In the genomic region with DNA sequence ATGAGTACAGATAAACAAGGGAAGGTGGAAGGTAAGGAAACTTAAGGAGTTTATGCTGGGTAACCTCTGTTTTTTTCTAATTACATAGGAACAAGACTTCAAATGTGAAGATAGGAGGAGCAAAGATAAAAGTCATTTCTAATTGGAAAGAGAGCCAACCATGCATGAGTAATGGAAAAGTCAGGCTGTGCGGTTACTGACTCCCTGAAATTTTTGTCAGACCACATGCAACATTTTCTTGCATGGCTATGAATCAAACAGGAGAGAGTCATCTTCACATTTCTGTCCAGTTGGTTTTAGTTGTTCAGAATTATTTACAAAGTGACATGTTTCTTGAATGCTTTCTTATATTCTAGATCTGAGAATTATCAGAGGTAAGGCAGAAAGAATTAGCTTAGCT, we compare ENCODE assay signal across 15 cellular contexts.
A peak's percentile ranks its signal among the peaks of the same experiment; 100 is the strongest.
DNase-seq lines count a peak whose midpoint lies in the region; ATAC-seq, FAIRE-seq and TF ChIP-seq lines count a peak whose summit lies in the region.
"Had no signal": no experiment of that assay in that cellular context is flagged by ENCODE, and none has a peak within 500 bp of the region (broad histone marks: within the 10 kb centered on the region; RNA-seq: fewer than 3 reads in every experiment).

No MANE protein-coding gene starts in this region.

- no peak for ATAC-seq in HG02970 (IDR thresholded peaks at IDR 0.05; ENCODE audit: low FRiP score, unreplicated experiment)
- ATAC-seq: gastrocnemius medialis had no signal

- H3K4me1 ChIP-seq in testis = no peaks in the 10 kb centered on the region
- H3K4me1 ChIP-seq: gastrocnemius medialis had no signal

- no peak for TF ChIP-seq CTCF in testis (IDR thresholded peaks at IDR 0.05)

- H3K4me3 ChIP-seq in testis = no peak overlapping the region
- H3K4me3 ChIP-seq: gastrocnemius medialis had no signal

- H3K9me3 ChIP-seq in testis = no peaks in the 10 kb centered on the region
- H3K9me3 ChIP-seq: gastrocnemius medialis had no signal

- no peak for TF ChIP-seq POLR2A in testis (IDR thresholded peaks at IDR 0.05)

- intact Hi-C loops in testis (cut with DNase I; ENCODE audit: low total_unique reads) = no loop called here

- no peaks in the 10 kb centered on the region for H3K36me3 ChIP-seq in testis (ENCODE audit: low read depth, missing control alignments)
- H3K36me3 ChIP-seq: gastrocnemius medialis had no signal

- DNase-seq in EH (ENCODE audit: low read depth) (peak; percentile 94), RCC 7860 (ENCODE audit: low spot score) (peak; percentile 55), epidermal melanocyte (ENCODE audit: insufficient read length, low spot score) (peak; percentile 25), non-pigmented ciliary epithelial cell (ENCODE audit: low read depth) (peak; percentile 63), testis (no peak), nucleus accumbens (lab: John Stamatoyannopoulos, UW) (no peak), SHP77 (lab: John Stamatoyannopoulos, UW) (no peak)
- DNase-seq: activated naive CD4-positive, alpha-beta T cell treated with anti-CD3 and anti-CD28 coated beads for 36 hours; cortex of kidney; gastrocnemius medialis; islet precursor cell; KBM-7; NCI-H1694; NCI-H526 had no signal

- H3K27ac ChIP-seq in testis = no peak overlapping the region
- H3K27ac ChIP-seq: gastrocnemius medialis had no signal

- FAIRE-seq in RCC 7860 (lab: Jason Lieb, UNC) = peak; percentile 70

- H3K27me3 ChIP-seq in testis = no peaks in the 10 kb centered on the region
- H3K27me3 ChIP-seq: gastrocnemius medialis had no signal

- WGBS in testis, 2 donors = 91 to 92% methylated on average over 1 of the region's 1 CpG

Comparison
In these comparisons a context has a peak if more than half of its experiments do, and no peak if none do; other contexts are left out.
1. DNase-seq: peak in EH (single experiment), RCC 7860 (single experiment), epidermal melanocyte (single experiment) and non-pigmented ciliary epithelial cell (single experiment); none in testis (single experiment), nucleus accumbens (0 of 56) and SHP77 (0 of 2).